In the genomic region with DNA sequence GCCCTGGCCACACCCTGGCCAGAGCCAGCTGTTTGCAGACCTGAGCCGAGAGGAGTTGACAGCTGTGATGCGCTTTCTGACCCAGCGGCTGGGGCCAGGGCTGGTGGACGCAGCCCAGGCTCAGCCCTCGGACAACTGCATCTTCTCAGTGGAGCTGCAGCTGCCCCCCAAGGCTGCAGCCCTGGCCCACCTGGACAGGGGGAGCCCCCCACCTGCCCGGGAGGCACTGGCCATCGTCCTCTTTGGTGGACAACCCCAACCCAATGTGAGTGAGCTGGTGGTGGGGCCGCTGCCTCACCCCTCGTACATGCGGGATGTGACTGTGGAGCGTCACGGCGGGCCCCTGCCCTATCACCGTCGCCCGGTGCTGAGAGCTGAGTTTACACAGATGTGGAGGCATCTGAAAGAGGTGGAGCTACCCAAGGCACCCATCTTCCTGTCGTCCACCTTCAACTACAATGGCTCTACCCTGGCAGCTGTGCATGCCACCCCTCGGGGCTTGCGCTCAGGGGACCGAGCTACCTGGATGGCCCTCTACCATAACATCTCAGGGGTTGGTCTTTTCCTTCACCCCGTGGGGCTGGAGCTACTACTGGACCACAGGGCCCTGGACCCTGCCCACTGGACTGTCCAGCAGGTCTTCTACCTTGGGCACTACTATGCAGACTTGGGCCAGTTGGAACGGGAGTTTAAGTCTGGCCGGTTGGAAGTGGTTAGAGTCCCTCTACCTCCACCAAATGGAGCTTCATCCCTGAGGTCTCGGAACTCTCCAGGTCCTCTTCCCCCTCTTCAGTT, we compare ENCODE assay signal across 13 cellular contexts. TPM values are rescaled to one million over a fixed set of nuclear protein-coding genes. Genes with fewer than 3 reads are reported as not detected.
A peak's percentile ranks its signal among the peaks of the same experiment; 100 is the strongest.
DNase-seq lines count a peak whose midpoint lies in the region; ATAC-seq and TF ChIP-seq lines count a peak whose summit lies in the region.
"Had no signal": no experiment of that assay in that cellular context is flagged by ENCODE, and none has a peak within 500 bp of the region (broad histone marks: within the 10 kb centered on the region; RNA-seq: fewer than 3 reads in every experiment).

No MANE protein-coding gene starts in this region.

- no peaks in the 10 kb centered on the region for H3K27me3 ChIP-seq in H7 (ENCODE audit: control insufficient read depth, insufficient read depth, low read length)

- no peak for TF ChIP-seq CTCF in GM10266 (IDR thresholded peaks at IDR 0.05; ENCODE audit: control insufficient read depth, insufficient read depth, low read depth, missing control alignments)

- DNase-seq in H7 = peak; percentile 35
- peak; percentile 85 for DNase-seq in mesenteric fat pad (ENCODE audit: low spot score)
- no peak for DNase-seq in stimulated activated naive B cell treated with anti-CD40 and anti-IgM and Interleukin-4, amounts not matched to agents 10 μg/mL and 1 μg/mL and 100 μg/mL, for 72 hours
- no peak for DNase-seq in activated CD4-positive, alpha-beta T cell treated with anti-CD3 and anti-CD28 coated beads for 48 hours
- DNase-seq in NOMO-1 (lab: John Stamatoyannopoulos, UW; ENCODE audit: unreplicated experiment in 2 of 2) = no peak
- DNase-seq in GM10266 (ENCODE audit: extremely low spot score) = no peak
- DNase-seq: AML-193, DMS79 treated with DMSO at 0.1 percent for 48 hours, NCI-H1694 treated with DMSO at 0.1 percent for 48 hours, NCI-H748 treated with DMSO at 0.1 percent for 48 hours, Right ventricle myocardium superior had no signal

- H3K4me3 Mint-ChIP-seq in activated T-helper 17 cell treated with anti-CD3 and anti-CD28 coated beads, Interleukin-2, amount 50 U/mL, for 72 hours = peak overlapping the region; percentile 52
- H3K4me3 Mint-ChIP-seq in stimulated activated naive B cell treated with anti-CD40 and anti-IgM and Interleukin-4, amounts not matched to agents 10 μg/mL and 1 μg/mL and 100 μg/mL, for 72 hours = no peak overlapping the region

- no peaks in the 10 kb centered on the region for H3K9me3 Mint-ChIP-seq in activated T-helper 17 cell treated with anti-CD3 and anti-CD28 coated beads, Interleukin-2, amount 50 U/mL, for 72 hours
- H3K9me3 Mint-ChIP-seq in stimulated activated naive B cell treated with anti-CD40 and anti-IgM and Interleukin-4, amounts not matched to agents 10 μg/mL and 1 μg/mL and 100 μg/mL, for 72 hours = no peaks in the 10 kb centered on the region

- no peak overlapping the region for H3K4me3 ChIP-seq in H7 (ENCODE audit: insufficient read depth, low read depth, low read length)
- H3K4me3 ChIP-seq: HAP-1 had no signal

- peak overlapping the region; percentile 80 for H3K27ac Mint-ChIP-seq in activated T-helper 17 cell treated with anti-CD3 and anti-CD28 coated beads, Interleukin-2, amount 50 U/mL, for 72 hours
- H3K27ac Mint-ChIP-seq in stimulated activated naive B cell treated with anti-CD40 and anti-IgM and Interleukin-4, amounts not matched to agents 10 μg/mL and 1 μg/mL and 100 μg/mL, for 72 hours = peak overlapping the region; percentile 95

- H3K36me3 Mint-ChIP-seq in activated T-helper 17 cell treated with anti-CD3 and anti-CD28 coated beads, Interleukin-2, amount 50 U/mL, for 72 hours (ENCODE audit: low read depth) = peaks cover 65% of the 10 kb centered on the region
- peaks cover 33 to 41% of the 10 kb centered on the region in 2 donors for H3K36me3 Mint-ChIP-seq in stimulated activated naive B cell treated with anti-CD40 and anti-IgM and Interleukin-4, amounts not matched to agents 10 μg/mL and 1 μg/mL and 100 μg/mL, for 72 hours

- no peak for ATAC-seq in activated T-helper 17 cell treated with anti-CD3 and anti-CD28 coated beads, Interleukin-2, amount 50 U/mL, for 72 hours (replicated peaks)
- no peak for ATAC-seq in stimulated activated naive B cell treated with anti-CD40 and anti-IgM and Interleukin-4, amounts not matched to agents 10 μg/mL and 1 μg/mL and 100 μg/mL, for 72 hours (replicated peaks)

- H3K36me3 ChIP-seq in H7 (replicated peaks; ENCODE audit: control insufficient read depth, insufficient read depth, low read length) = peaks cover 31% of the 10 kb centered on the region

- no peaks in the 10 kb centered on the region for H3K27me3 Mint-ChIP-seq in activated T-helper 17 cell treated with anti-CD3 and anti-CD28 coated beads, Interleukin-2, amount 50 U/mL, for 72 hours
- no peaks in the 10 kb centered on the region for H3K27me3 Mint-ChIP-seq in stimulated activated naive B cell treated with anti-CD40 and anti-IgM and Interleukin-4, amounts not matched to agents 10 μg/mL and 1 μg/mL and 100 μg/mL, for 72 hours

- H3K4me1 Mint-ChIP-seq in activated T-helper 17 cell treated with anti-CD3 and anti-CD28 coated beads, Interleukin-2, amount 50 U/mL, for 72 hours = peaks cover 24% of the 10 kb centered on the region
- H3K4me1 Mint-ChIP-seq in stimulated activated naive B cell treated with anti-CD40 and anti-IgM and Interleukin-4, amounts not matched to agents 10 μg/mL and 1 μg/mL and 100 μg/mL, for 72 hours = peaks cover 16 to 38% of the 10 kb centered on the region in 2 donors

RNA-seq across cellular contexts. Expression of gene AOC2, which starts 0.6 kb away (rescaled TPM):
- total RNA-seq in H7 (2014; rRNA removed; shearing (Covaris generic)) = 1.9 and 6.0 TPM in 2 replicates
- 1 to 10 TPM; 2.0 to 3.4 TPM for total RNA-seq in activated T-helper 17 cell treated with anti-CD3 and anti-CD28 coated beads, Interleukin-2, amount 50 U/mL, for 72 hours
- total RNA-seq in mesenteric fat pad = 10.5 TPM

RNA-seq across cellular contexts. Expression of gene AOC3, which starts 6.0 kb away (rescaled TPM):
- total RNA-seq in H7 (2014; rRNA removed; shearing (Covaris generic)) = 0.31 and 3.5 TPM in 2 replicates
- total RNA-seq in activated T-helper 17 cell treated with anti-CD3 and anti-CD28 coated beads, Interleukin-2, amount 50 U/mL, for 72 hours = 1 to 10 TPM; 2.2 to 3.0 TPM
- total RNA-seq in mesenteric fat pad = 528 TPM

RNA-seq across cellular contexts. Expression of gene PSME3, which starts 11.8 kb away (rescaled TPM):
- total RNA-seq in H7 (2014; rRNA removed; shearing (Covaris generic)) = 113 and 121 TPM in 2 replicates
- total RNA-seq in activated T-helper 17 cell treated with anti-CD3 and anti-CD28 coated beads, Interleukin-2, amount 50 U/mL, for 72 hours = 100 to 1,000 TPM in 1 of 2 donors, 10 to 100 TPM in 1; 56.5 to 159 TPM
- 144 TPM for total RNA-seq in mesenteric fat pad

RNA-seq across cellular contexts. Expression of gene BECN1, which starts 20.9 kb away (rescaled TPM):
- 52.4 and 55.6 TPM in 2 replicates for total RNA-seq in H7 (2014; rRNA removed; shearing (Covaris generic))
- total RNA-seq in activated T-helper 17 cell treated with anti-CD3 and anti-CD28 coated beads, Interleukin-2, amount 50 U/mL, for 72 hours = 10 to 100 TPM; 62.3 to 98.2 TPM
- total RNA-seq in mesenteric fat pad = 82.0 TPM

RNA-seq across cellular contexts. Expression of gene CNTD1, which starts 46.3 kb away (rescaled TPM):
- 0.17 TPM in 1 of 2 replicates, not detected in the other for total RNA-seq in H7 (2014; rRNA removed; shearing (Covaris generic))
- total RNA-seq in activated T-helper 17 cell treated with anti-CD3 and anti-CD28 coated beads, Interleukin-2, amount 50 U/mL, for 72 hours = under 1 TPM in 1 of 2 donors, not detected in 1; 0.24 TPM
- total RNA-seq in mesenteric fat pad = not detected
- total RNA-seq: Right ventricle myocardium superior had no signal

Comparison
In these comparisons a context has a peak if more than half of its experiments do, and no peak if none do; other contexts are left out.
1. DNase-seq: peak in H7 (single experiment) and mesenteric fat pad (single experiment); none in stimulated activated naive B cell treated with anti-CD40 and anti-IgM and Interleukin-4, amounts not matched to agents 10 μg/mL and 1 μg/mL and 100 μg/mL, for 72 hours (single experiment), activated CD4-positive, alpha-beta T cell treated with anti-CD3 and anti-CD28 coated beads for 48 hours (single experiment), NOMO-1 (0 of 2) and GM10266 (single experiment).
2. RNA of gene AOC3, which starts 6.0 kb away (total RNA-seq): 528 TPM in mesenteric fat pad (single experiment); 2.2 to 3.0 TPM in activated T-helper 17 cell treated with anti-CD3 and anti-CD28 coated beads, Interleukin-2, amount 50 U/mL, for 72 hours and 0.31 to 3.5 TPM in H7; every median in the first group is over 100 times any median in the second.